In the genomic region with DNA sequence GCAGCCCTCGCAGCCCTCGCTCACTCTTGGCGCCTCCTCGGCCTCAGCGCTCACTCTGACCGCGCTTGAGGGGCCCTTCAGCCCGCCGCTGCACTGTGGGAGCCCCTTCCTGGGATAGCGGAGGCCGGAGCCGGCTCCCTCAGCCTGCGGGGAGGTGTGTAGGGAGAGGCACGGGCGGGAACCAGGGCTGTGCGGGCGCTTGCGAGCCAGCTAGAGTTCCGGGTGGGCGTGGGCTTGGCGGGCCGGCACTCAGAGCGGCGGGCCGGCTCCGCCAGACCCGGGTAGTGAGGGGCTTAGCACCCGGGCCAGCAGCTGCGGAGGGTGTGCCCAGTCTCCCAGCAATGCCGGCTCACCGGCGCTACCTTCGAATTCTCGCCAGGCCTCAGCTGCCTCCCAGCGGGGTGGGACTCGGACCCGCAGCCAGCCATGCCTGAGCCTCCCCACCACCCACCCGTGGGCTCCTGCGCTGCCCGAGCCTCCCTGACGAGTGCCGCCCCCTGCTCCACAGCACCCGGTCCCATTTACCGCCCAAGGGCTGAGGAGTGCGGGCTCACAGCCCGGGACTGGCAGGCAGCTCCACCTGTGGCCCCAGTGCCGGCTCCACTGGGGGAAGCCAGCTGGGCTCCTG, we compare ENCODE assay signal across 21 cellular contexts. TPM values are rescaled to one million over a fixed set of nuclear protein-coding genes. Genes with fewer than 3 reads are reported as not detected.
DNase-seq lines count a peak whose midpoint lies in the region; ATAC-seq, FAIRE-seq and TF ChIP-seq lines count a peak whose summit lies in the region.
"Had no signal": no experiment of that assay in that cellular context is flagged by ENCODE, and none has a peak within 500 bp of the region (broad histone marks: within the 10 kb centered on the region; RNA-seq: fewer than 3 reads in every experiment).

No MANE protein-coding gene starts in this region.

- TF ChIP-seq EP300 in HepG2 (IDR thresholded peaks at IDR 0.05; ENCODE audit: low read depth in 2 of 2, low read length in 2 of 2) (no peak), HepG2 (CRISPR knock-in tag; IDR thresholded peaks at IDR 0.05; ENCODE audit: borderline replicate concordance) (no peak), esophagus muscularis mucosa (IDR thresholded peaks at IDR 0.05) (no peak)

- H3K27me3 Mint-ChIP-seq in H9 (ENCODE audit: low read depth): peaks cover 10% of the 10 kb centered on the region

- H3K4me1 ChIP-seq in H9 (ENCODE audit: insufficient read depth, low read length): no peaks in the 10 kb centered on the region
- H3K4me1 ChIP-seq in HepG2 (ENCODE audit: insufficient read depth, low read length): peaks cover 45% of the 10 kb centered on the region
- peaks cover 16% of the 10 kb centered on the region for H3K4me1 ChIP-seq in smooth muscle cell (ENCODE audit: low read depth)
- H3K4me1 ChIP-seq in esophagus muscularis mucosa: peaks cover 7 to 20% (median 18%) of the 10 kb centered on the region in 4 donors

- H3T11ph ChIP-seq in H9 (ENCODE audit: low read length): no peak overlapping the region

- H2BK5ac ChIP-seq in H9 (ENCODE audit: insufficient read length, low read length): no peak overlapping the region

- no peak overlapping the region for H2BK15ac ChIP-seq in H9 (ENCODE audit: low read depth, low read length)

- H3K4me3 Mint-ChIP-seq in H9: no peak overlapping the region
- H3K4me3 Mint-ChIP-seq: central memory CD8-positive, alpha-beta T cell had no signal

- no peak for ATAC-seq in HepG2
- ATAC-seq: activated CD4-positive, alpha-beta T cell treated with anti-CD3 and anti-CD28 coated beads for 36 hours; activated naive CD4-positive, alpha-beta T cell treated with anti-CD3 and anti-CD28 coated beads, Interleukin-2, amount 50 U/mL, for 72 hours; sciatic nerve had no signal

- H3K4me3 ChIP-seq in HepG2 (replicated peaks in 1 of 3; ENCODE audit: insufficient read depth in 1 of 3, low read depth in 2 of 3, low read length in 3 of 3) (no peak overlapping the region), smooth muscle cell (peak overlapping the region; percentile 76), esophagus muscularis mucosa (no peak overlapping the region)

- no peak overlapping the region for H2BK120ac ChIP-seq in H9 (ENCODE audit: low read depth, low read length, poor library complexity, severe bottlenecking)

- no peak overlapping the region for H3K18ac ChIP-seq in H9 (ENCODE audit: insufficient read length, low read depth, low read length)

- no peaks in the 10 kb centered on the region for H3K27me3 ChIP-seq in H9 (ENCODE audit: insufficient read depth, low read length)
- H3K27me3 ChIP-seq in HepG2 (ENCODE audit: control insufficient read depth in 1 of 2, insufficient read depth in 2 of 2, low read length in 2 of 2): no peaks in the 10 kb centered on the region
- H3K27me3 ChIP-seq in smooth muscle cell (ENCODE audit: low read depth): no peaks in the 10 kb centered on the region
- H3K27me3 ChIP-seq in esophagus muscularis mucosa: no peaks in the 10 kb centered on the region
- H3K27me3 ChIP-seq: pancreas had no signal

- H3K9me3 ChIP-seq in H9 (ENCODE audit: control insufficient read depth, low read depth, low read length): no peaks in the 10 kb centered on the region
- no peaks in the 10 kb centered on the region for H3K9me3 ChIP-seq in HepG2 (ENCODE audit: low read length)
- no peaks in the 10 kb centered on the region for H3K9me3 ChIP-seq in smooth muscle cell (replicated peaks; ENCODE audit: low read depth)
- no peaks in the 10 kb centered on the region for H3K9me3 ChIP-seq in esophagus muscularis mucosa
- H3K9me3 ChIP-seq: pancreas had no signal

- H4K8ac ChIP-seq in H9 (replicated peaks; ENCODE audit: insufficient read length, low read depth, low read length): no peak overlapping the region

- CTCF ChIA-PET in HepG2 (lab: Yijun Ruan, JAX; ENCODE audit: low intra/inter-chr PET ratio, low total read pairs): interaction anchor here (2.1 kb wide), 1 partner anchor 281 kb away, joined by 14 read pairs; no protein-coding TSS in a partner anchor

- no peak overlapping the region for H2BK20ac ChIP-seq in H9 (ENCODE audit: low read depth, low read length, poor library complexity, severe bottlenecking)

- H2BK12ac ChIP-seq in H9 (ENCODE audit: insufficient read length, low read depth, low read length): no peak overlapping the region

- H3K23me2 ChIP-seq in H9 (ENCODE audit: insufficient read length, low read depth, low read length, poor library complexity, severe bottlenecking): peaks cover 9% of the 10 kb centered on the region

- DNase-seq in H9 (peak; percentile 66), HepG2 (ENCODE audit: low spot score) (no peak), smooth muscle cell (lab: John Stamatoyannopoulos, UW; ENCODE audit: unreplicated experiment) (no peak), NCI-H1092 (lab: John Stamatoyannopoulos, UW) (no peak), NCI-H1436 treated with DMSO at 0.1 percent for 48 hours (lab: John Stamatoyannopoulos, UW) (no peak), esophagus muscularis mucosa (ENCODE audit: extremely low spot score) (no peak)
- DNase-seq: activated CD4-positive, alpha-beta T cell treated with anti-CD3 and anti-CD28 coated beads for 36 hours; aorta; CD4-positive, CD25-positive, alpha-beta regulatory T cell; NCI-H187 treated with DMSO at 0.1 percent for 48 hours; NCI-H748 treated with DMSO at 0.1 percent for 48 hours; SHP77; stimulated activated CD4-positive, alpha-beta T cell treated with anti-CD3 and anti-CD28 coated beads, Interleukin-15, amount 100 ng/mL, for 24 hours; SW 1271 had no signal

- H2AK5ac ChIP-seq in H9 (ENCODE audit: insufficient read length, low read length): no peak overlapping the region

- peak overlapping the region; percentile 76 for H3K4me2 ChIP-seq in H9 (ENCODE audit: insufficient read depth, insufficient read length, low read length)
- peak overlapping the region; percentile 99; the same call in 1 of the 2 replicates for H3K4me2 ChIP-seq in HepG2 (ENCODE audit: low read depth, low read length)
- H3K4me2 ChIP-seq in smooth muscle cell: peak overlapping the region; percentile 99

- BruUV-seq in HepG2 (replicated peaks; lab: Mats Ljungman, UMichigan): no TSS peak

- no peaks in the 10 kb centered on the region; a peak in 1 of 5 replicates for H3K9me3 Mint-ChIP-seq in H9
- H3K9me3 Mint-ChIP-seq: activated naive CD4-positive, alpha-beta T cell treated with anti-CD3 and anti-CD28 coated beads, Interleukin-2, amount 50 U/mL, for 72 hours; central memory CD8-positive, alpha-beta T cell had no signal

- H3K79me1 ChIP-seq in H9 (ENCODE audit: insufficient read depth, low read depth, low read length, poor library complexity, severe bottlenecking): no peaks in the 10 kb centered on the region

- H3K36me3 ChIP-seq in HepG2 (replicated peaks in 1 of 2; ENCODE audit: control insufficient read depth in 1 of 2, insufficient read depth in 2 of 2, low read length in 2 of 2): peaks cover 2 to 8% of the 10 kb centered on the region in 2 experiments; a peak in 1 of 5 replicates
- H3K36me3 ChIP-seq in smooth muscle cell (ENCODE audit: low read depth): peaks cover 4% of the 10 kb centered on the region
- peaks cover 0 to 8% (median 0%) of the 10 kb centered on the region in 4 donors for H3K36me3 ChIP-seq in esophagus muscularis mucosa
- H3K36me3 ChIP-seq: pancreas had no signal

- no peak overlapping the region for H4K91ac ChIP-seq in H9 (ENCODE audit: insufficient read length, low read depth, low read length)

- no peak for TF ChIP-seq CTCF in H9 (conservative IDR thresholded peaks at IDR 0.05)
- TF ChIP-seq CTCF in VCaP (conservative IDR thresholded peaks at IDR 0.05): no peak
- TF ChIP-seq CTCF in HepG2 (CRISPR knock-in tag; IDR thresholded peaks at IDR 0.05): no peak
- no peak for TF ChIP-seq CTCF in smooth muscle cell (IDR thresholded peaks at IDR 0.05; ENCODE audit: borderline replicate concordance, insufficient read depth, poor library complexity, severe bottlenecking)
- no peak for TF ChIP-seq CTCF in esophagus muscularis mucosa (IDR thresholded peaks at IDR 0.05)

- no peak overlapping the region for H3K9ac ChIP-seq in H9 (ENCODE audit: extremely low read depth, insufficient read length, low read length)
- no peak overlapping the region for H3K9ac ChIP-seq in HepG2 (ENCODE audit: insufficient read depth, low read depth, low read length)
- no peak overlapping the region for H3K9ac ChIP-seq in smooth muscle cell (ENCODE audit: low read depth)

- peaks cover 6% of the 10 kb centered on the region for H3F3A ChIP-seq in smooth muscle cell (ENCODE audit: low read depth)

- H3K56ac ChIP-seq in H9 (ENCODE audit: insufficient read length, low read depth, low read length): no peak overlapping the region

- TF ChIP-seq POLR2A in HepG2 (IDR thresholded peaks at IDR 0.05; ENCODE audit: insufficient read depth in 1 of 2, low read depth in 2 of 2, low read length in 2 of 2) (no peak), esophagus muscularis mucosa (IDR thresholded peaks at IDR 0.05; ENCODE audit: low read depth) (no peak)

- intact Hi-C loops in HepG2 (cut with micrococcal nuclease; ENCODE audit: unreplicated experiment) (no loop called here), esophagus muscularis mucosa (cut with DNase I) (no loop called here)

- no peak overlapping the region for H3K27ac ChIP-seq in H9 (ENCODE audit: insufficient read length, low read depth, low read length)
- peak overlapping the region; percentile 82 for H3K27ac ChIP-seq in VCaP
- no peak overlapping the region for H3K27ac ChIP-seq in HepG2 (ENCODE audit: extremely low read length, insufficient read depth, low read length)
- no peak overlapping the region for H3K27ac ChIP-seq in smooth muscle cell (ENCODE audit: low read depth)
- no peak overlapping the region for H3K27ac ChIP-seq in esophagus muscularis mucosa (replicated peaks in 1 of 4)
- H3K27ac ChIP-seq: KMS-11, pancreas had no signal

- peaks cover 26% of the 10 kb centered on the region in 2 experiments for H3K4me1 Mint-ChIP-seq in H9
- H3K4me1 Mint-ChIP-seq: central memory CD8-positive, alpha-beta T cell had no signal

- H3K79me2 ChIP-seq in H9 (ENCODE audit: insufficient read depth, low read length) (no peaks in the 10 kb centered on the region), HepG2 (ENCODE audit: insufficient read depth, low read length) (no peaks in the 10 kb centered on the region), smooth muscle cell (ENCODE audit: low read depth) (peaks cover 2% of the 10 kb centered on the region)

- H3K36me3 Mint-ChIP-seq in H9 (ENCODE audit: insufficient read depth in 1 of 3, low read depth in 3 of 3): peaks cover 3 to 20% (median 19%) of the 10 kb centered on the region in 3 experiments; a peak in 6 of 7 replicates
- H3K36me3 Mint-ChIP-seq: CD4-positive, CD25-positive, alpha-beta regulatory T cell had no signal

- no peak overlapping the region for H3K4ac ChIP-seq in H9 (ENCODE audit: low read depth, low read length)

- H4K5ac ChIP-seq in H9 (ENCODE audit: insufficient read length, low read depth, low read length): no peak overlapping the region

- in situ Hi-C loops in HepG2 (cut with HindIII; ENCODE audit: extremely low pct_ligation_motif_present, low pct_unique_long_range_greater_than_20kb): loop anchor here (25.0 kb wide), 1 partner anchor 479 kb away; the partner anchor contains the start of genes CLCN3 and NEK1

- no peak for TF ChIP-seq RAD21 in HepG2 (CRISPR knock-in tag; IDR thresholded peaks at IDR 0.05)

- no peak overlapping the region for H3K23ac ChIP-seq in H9 (ENCODE audit: insufficient read length, low read depth, low read length)

- no peak overlapping the region for H3K14ac ChIP-seq in H9 (ENCODE audit: insufficient read depth, low read length)

- POLR2A ChIA-PET in HepG2 (lab: Yijun Ruan, JAX): interaction anchor here (1.3 to 2.2 kb wide), 2 partner anchors 10 to 11 kb away, joined by 3 to 5 read pairs; no protein-coding TSS in a partner anchor

- H4K20me1 ChIP-seq in H9 (ENCODE audit: control insufficient read depth, insufficient read depth, insufficient read length) (no peaks in the 10 kb centered on the region), HepG2 (ENCODE audit: insufficient read depth, low read length) (no peaks in the 10 kb centered on the region), smooth muscle cell (ENCODE audit: low read depth) (no peaks in the 10 kb centered on the region)

- H2AFZ ChIP-seq in H9 (ENCODE audit: low read length): no peak overlapping the region
- H2AFZ ChIP-seq in HepG2 (ENCODE audit: low read length): no peak overlapping the region
- peak overlapping the region; percentile 78 for H2AFZ ChIP-seq in smooth muscle cell (ENCODE audit: low read depth)

- no CpG with 5 or more reads among the region's 47 CpGs for WGBS in H9 (ENCODE audit: extremely low coverage, insufficient read length, low lambda C conversion rate)
- 83% methylated on average over 34 of the region's 47 CpGs for WGBS in HepG2 (ENCODE audit: low lambda C conversion rate)
- 65% methylated on average over 44 of the region's 47 CpGs for WGBS in smooth muscle cell (ENCODE audit: low lambda C conversion rate)
- WGBS in esophagus muscularis mucosa: 96% methylated on average over 24 of the region's 47 CpGs

- no peak for FAIRE-seq in HepG2 (lab: Jason Lieb, UNC)
- FAIRE-seq: pancreas, urothelium cell line had no signal

- H3K27ac Mint-ChIP-seq in H9: no peak overlapping the region
- H3K27ac Mint-ChIP-seq: activated CD4-positive, alpha-beta T cell treated with anti-CD3 and anti-CD28 coated beads for 36 hours; activated naive CD4-positive, alpha-beta T cell treated with anti-CD3 and anti-CD28 coated beads, Interleukin-2, amount 50 U/mL, for 72 hours had no signal

RNA-seq across cellular contexts. Expression of gene AADAT, which starts 1.4 kb away (rescaled TPM):
- total RNA-seq in H9 (2021) (14.1 and 14.6 TPM in 2 replicates), HepG2 (2016; rRNA removed; fragmentation: Illumina TruSeq; extraction: Trizol) (6.1 and 6.8 TPM in 2 replicates), smooth muscle cell (13.4 and 16.4 TPM in 2 replicates), esophagus muscularis mucosa (1 to 10 TPM; 2.9 to 7.2 (median 5.5) TPM)
- 2.6 and 3.5 TPM in 2 replicates for total RNA-seq in HepG2 (2016; cell fraction: cytosol; rRNA removed; fragmentation: Illumina TruSeq; extraction: Trizol; ENCODE audit: low read depth)
- total RNA-seq in HepG2 (2016; cell fraction: insoluble cytoplasmic fraction; rRNA removed; fragmentation: Illumina TruSeq; extraction: Trizol): 5.8 and 6.3 TPM in 2 replicates
- total RNA-seq in HepG2 (2016; cell fraction: membrane; rRNA removed; fragmentation: Illumina TruSeq; extraction: Trizol): 6.1 and 7.1 TPM in 2 replicates
- total RNA-seq in HepG2 (2016; cell fraction: nucleus; rRNA removed; fragmentation: Illumina TruSeq; extraction: Trizol): 9.6 and 14.1 TPM in 2 replicates
- polyA plus RNA-seq in HepG2 (2011; rRNA removed) (9.1 and 10.2 TPM in 2 replicates), smooth muscle cell (17.0 and 18.8 TPM in 2 replicates)
- 2.0 and 3.2 TPM in 2 replicates for polyA plus RNA-seq in HepG2 (2011; cell fraction: cytosol; rRNA removed)
- polyA plus RNA-seq in HepG2 (2011; cell fraction: nucleus; rRNA removed): 17.7 and 24.1 TPM in 2 replicates
- polyA plus RNA-seq in HepG2 (2012): 4.3 TPM in 2 replicates
- 5.7 and 7.8 TPM in 2 replicates for polyA plus RNA-seq in HepG2 (2016; cell fraction: cytosol; fragmentation: Illumina TruSeq; extraction: Trizol; ENCODE audit: low read depth)
- 10.7 and 15.3 TPM in 2 replicates for polyA plus RNA-seq in HepG2 (2016; cell fraction: insoluble cytoplasmic fraction; fragmentation: Illumina TruSeq; extraction: Trizol; ENCODE audit: low read depth)
- 10.6 and 12.0 TPM in 2 replicates for polyA plus RNA-seq in HepG2 (2016; cell fraction: membrane; fragmentation: Illumina TruSeq; extraction: Trizol; ENCODE audit: low read depth)
- polyA plus RNA-seq in HepG2 (2016; cell fraction: nucleus; fragmentation: Illumina TruSeq; extraction: Trizol; ENCODE audit: insufficient read depth, low read depth): 22.4 and 25.6 TPM in 2 replicates
- polyA minus RNA-seq in HepG2 (2011; rRNA and poly(A)+ RNA removed; ENCODE audit: low replicate concordance): 0.49 and 1.2 TPM in 2 replicates
- polyA minus RNA-seq in HepG2 (2011; cell fraction: cytosol; rRNA and poly(A)+ RNA removed): 0.69 and 0.97 TPM in 2 replicates
- 18.7 and 20.9 TPM in 2 replicates for polyA minus RNA-seq in HepG2 (2011; cell fraction: nucleus; rRNA and poly(A)+ RNA removed)
- total RNA-seq: activated CD4-positive, alpha-beta T cell treated with anti-CD3 and anti-CD28 coated beads for 36 hours; activated naive CD4-positive, alpha-beta T cell treated with anti-CD3 and anti-CD28 coated beads, Interleukin-2, amount 50 U/mL, for 72 hours; CD4-positive, CD25-positive, alpha-beta regulatory T cell had no signal
- polyA plus RNA-seq: CD4-positive, CD25-positive, alpha-beta regulatory T cell had no signal
